ENCODE assay signal across 23 cellular contexts in the genomic region with DNA sequence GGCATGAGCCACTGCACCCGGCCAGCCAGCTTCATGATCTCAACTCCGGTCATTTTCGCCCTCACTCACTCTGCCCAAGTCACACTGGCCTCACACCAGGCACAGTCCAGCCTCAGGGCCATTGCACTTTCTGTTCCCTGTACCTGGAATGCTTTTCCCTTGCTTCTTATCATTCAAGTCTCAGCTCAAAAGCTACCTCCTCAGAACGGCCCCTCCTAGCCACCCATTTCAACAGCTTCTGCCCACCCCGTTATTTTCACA. TPM values are rescaled to one million over a fixed set of nuclear protein-coding genes. Genes with fewer than 3 reads are reported as not detected.
"Had no signal": no experiment of that assay in that cellular context is flagged by ENCODE, and none has a peak within 500 bp of the region (broad histone marks: within the 10 kb centered on the region; RNA-seq: fewer than 3 reads in every experiment).

No MANE protein-coding gene starts in this region.

- H3K4me3 ChIP-seq: coronary artery, esophagus squamous epithelium, gastrocnemius medialis, mucosa of descending colon, pancreas, transverse colon, uterus had no signal

- H3K9me3 Mint-ChIP-seq: activated CD4-positive, alpha-beta memory T cell treated with anti-CD3 and anti-CD28 coated beads for 36 hours; activated naive CD8-positive, alpha-beta T cell treated with anti-CD3 and anti-CD28 coated beads for 36 hours; stimulated activated effector memory CD8-positive, alpha-beta T cell treated with anti-CD3 and anti-CD28 coated beads, Interleukin-12 subunit alpha, Interleukin-12 subunit beta, amount 100 ng/mL, for 72 hours; T-helper 1 cell treated with Interleukin-12 subunit alpha and Interleukin-12 subunit beta and Interleukin-4 antibody, amounts not matched to agents 30 μg/mL and 1 μg/mL, for 36 hours had no signal

- H3K4me3 Mint-ChIP-seq: activated CD4-positive, alpha-beta memory T cell treated with anti-CD3 and anti-CD28 coated beads for 36 hours; activated naive CD8-positive, alpha-beta T cell treated with anti-CD3 and anti-CD28 coated beads for 36 hours; stimulated activated effector memory CD8-positive, alpha-beta T cell treated with anti-CD3 and anti-CD28 coated beads, Interleukin-12 subunit alpha, Interleukin-12 subunit beta, amount 100 ng/mL, for 72 hours; T-helper 1 cell treated with Interleukin-12 subunit alpha and Interleukin-12 subunit beta and Interleukin-4 antibody, amounts not matched to agents 30 μg/mL and 1 μg/mL, for 36 hours had no signal

- DNase-seq: activated CD4-positive, alpha-beta memory T cell treated with anti-CD3 and anti-CD28 coated beads for 36 hours; activated CD4-positive, alpha-beta T cell treated with anti-CD3 and anti-CD28 coated beads for 48 hours; activated CD4-positive, CD25-positive, alpha-beta regulatory T cell; activated naive CD4-positive, alpha-beta T cell treated with Interleukin-2 at 50 U/mL for 16 hours; activated naive CD8-positive, alpha-beta T cell treated with anti-CD3 and anti-CD28 coated beads for 36 hours; activated T-cell treated with anti-CD3 and anti-CD28 coated beads, Interleukin-2, amount 50 U/mL, for 48 hours; esophagus squamous epithelium; gastrocnemius medialis; hippocampal formation; mesenchymal stem cell; mucosa of descending colon; pancreas; small intestine; stimulated activated CD4-positive, alpha-beta T cell treated with anti-CD3 and anti-CD28 coated beads, Interleukin-2, amount 100 ng/mL, for 24 hours; transverse colon; uterus had no signal

- H3K27ac Mint-ChIP-seq: activated CD4-positive, alpha-beta memory T cell treated with anti-CD3 and anti-CD28 coated beads for 36 hours; activated naive CD8-positive, alpha-beta T cell treated with anti-CD3 and anti-CD28 coated beads for 36 hours; stimulated activated effector memory CD8-positive, alpha-beta T cell treated with anti-CD3 and anti-CD28 coated beads, Interleukin-12 subunit alpha, Interleukin-12 subunit beta, amount 100 ng/mL, for 72 hours; T-helper 1 cell treated with Interleukin-12 subunit alpha and Interleukin-12 subunit beta and Interleukin-4 antibody, amounts not matched to agents 30 μg/mL and 1 μg/mL, for 36 hours had no signal

- ATAC-seq: gastrocnemius medialis; mucosa of descending colon; pancreas; sciatic nerve; stimulated activated effector memory CD8-positive, alpha-beta T cell treated with anti-CD3 and anti-CD28 coated beads, Interleukin-12 subunit alpha, Interleukin-12 subunit beta, amount 100 ng/mL, for 72 hours had no signal

- H3K27me3 ChIP-seq: gastrocnemius medialis, pancreas, uterus had no signal

- H3K9me3 ChIP-seq: esophagus squamous epithelium, gastrocnemius medialis, mucosa of descending colon, neutrophil, pancreas, transverse colon, uterus had no signal

- H3K27ac ChIP-seq: coronary artery, esophagus squamous epithelium, gastrocnemius medialis, neutrophil, pancreas, transverse colon, uterus had no signal

- H3K36me3 ChIP-seq: esophagus squamous epithelium, gastrocnemius medialis, neutrophil, pancreas, transverse colon, uterus had no signal

- H3K36me3 Mint-ChIP-seq: activated CD4-positive, alpha-beta memory T cell treated with anti-CD3 and anti-CD28 coated beads for 36 hours; activated naive CD8-positive, alpha-beta T cell treated with anti-CD3 and anti-CD28 coated beads for 36 hours had no signal

- FAIRE-seq: bronchial epithelial cell, islet of Langerhans, pancreas, small intestine had no signal

RNA-seq across cellular contexts. Expression of gene TLE6, which starts 54.2 kb away (rescaled TPM):
- total RNA-seq: bronchial epithelial cell, transverse colon had no signal
